Comparison of ENCODE assay signal across 8 cellular contexts in the genomic region with DNA sequence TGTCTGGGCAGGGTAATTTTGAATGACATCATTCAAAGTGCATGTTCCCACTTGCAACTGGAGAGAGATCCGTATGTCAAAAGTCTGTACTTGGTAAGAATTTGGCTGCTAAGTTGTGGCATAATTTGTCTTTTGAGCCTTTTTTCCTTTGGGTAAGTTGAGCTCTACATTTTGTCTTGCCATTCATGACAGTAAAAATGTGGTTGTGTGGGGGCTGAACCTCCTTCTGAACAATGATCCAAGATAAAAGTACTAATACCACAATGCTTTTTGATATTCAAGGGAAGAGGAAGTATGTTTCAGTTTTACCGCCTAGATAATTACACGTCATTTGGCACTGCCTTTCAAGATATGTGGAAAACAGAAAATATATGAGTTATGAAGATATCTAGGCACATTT. TPM values are rescaled to one million over a fixed set of nuclear protein-coding genes. Genes with fewer than 3 reads are reported as not detected.
DNase-seq lines count a peak whose midpoint lies in the region; ATAC-seq, FAIRE-seq and TF ChIP-seq lines count a peak whose summit lies in the region.
"Not testable (repeated sequence)": the region's sequence is repeated elsewhere in the genome, so short reads cannot be mapped to it uniquely, and the experiment has no call there.
"Had no signal": no experiment of that assay in that cellular context is flagged by ENCODE, and none has a peak within 500 bp of the region (broad histone marks: within the 10 kb centered on the region; RNA-seq: fewer than 3 reads in every experiment).

No MANE protein-coding gene starts in this region.

- 97% methylated on average over 3 of the region's 3 CpGs for WGBS in HepG2 (ENCODE audit: low lambda C conversion rate)

- BruUV-seq in A673 (replicated peaks; lab: Mats Ljungman, UMichigan) (TSS peak; percentile 17), OCI-LY7 (replicated peaks; lab: Mats Ljungman, UMichigan) (TSS peak; percentile 61), HepG2 (replicated peaks; lab: Mats Ljungman, UMichigan) (TSS peak; percentile 28)

- not testable (repeated sequence) for H3K9ac ChIP-seq in HepG2 (ENCODE audit: insufficient read depth, low read depth, low read length)

- CTCF ChIA-PET in A673 (lab: Charles Lee); OCI-LY7 (lab: Charles Lee; ENCODE audit: unreplicated experiment); activated CD8-positive, alpha-beta T cell treated with anti-CD3 and anti-CD28 coated beads for 36 hours (lab: Charles Lee); HepG2 (lab: Yijun Ruan, JAX; ENCODE audit: low intra/inter-chr PET ratio, low total read pairs): not testable (repeated sequence)

- not testable (repeated sequence) for H3K4me2 ChIP-seq in OCI-LY7 (ENCODE audit: low read length); HepG2 (ENCODE audit: low read depth, low read length)

- TF ChIP-seq RAD21 in HepG2 (CRISPR knock-in tag; IDR thresholded peaks at IDR 0.05), result not testable (repeated sequence)

- H3K4me1 ChIP-seq in A673 (ENCODE audit: insufficient read depth, low read length, poor library complexity, severe bottlenecking); OCI-LY7 (ENCODE audit: insufficient read depth, low read length, poor library complexity, severe bottlenecking); HepG2 (ENCODE audit: insufficient read depth, low read length): not testable (repeated sequence)

- FAIRE-seq in HepG2 (lab: Jason Lieb, UNC), result not testable (repeated sequence)

- H3K36me3 ChIP-seq in A673 (ENCODE audit: insufficient read depth, low read length, poor library complexity, severe bottlenecking); OCI-LY7 (ENCODE audit: insufficient read depth, low read length); HepG2 (replicated peaks in 1 of 2; ENCODE audit: control insufficient read depth in 1 of 2, insufficient read depth in 2 of 2, low read length in 2 of 2): not testable (repeated sequence)

- intact Hi-C loops in A673 (cut with micrococcal nuclease; ENCODE audit: unreplicated experiment); OCI-LY7 (cut with micrococcal nuclease; ENCODE audit: unreplicated experiment); activated CD8-positive, alpha-beta T cell treated with anti-CD3 and anti-CD28 coated beads for 36 hours (cut with micrococcal nuclease); HepG2 (cut with micrococcal nuclease; ENCODE audit: unreplicated experiment): not testable (repeated sequence)

- TF ChIP-seq POLR2A in HepG2 (IDR thresholded peaks at IDR 0.05; ENCODE audit: insufficient read depth in 1 of 2, low read depth in 2 of 2, low read length in 2 of 2), result not testable (repeated sequence)

- H2AFZ ChIP-seq in OCI-LY7 (ENCODE audit: low read length); HepG2 (ENCODE audit: low read length): not testable (repeated sequence)

- not testable (repeated sequence) for H3K4me1 Mint-ChIP-seq in T-helper 2 cell treated with Interferon-gamma antibody and Interleukin-4, amounts not matched to agents 5 μg/mL and 100 μg/mL, for 36 hours (ENCODE audit: low read depth); activated CD8-positive, alpha-beta T cell treated with anti-CD3 and anti-CD28 coated beads for 36 hours (ENCODE audit: low read depth); activated naive CD8-positive, alpha-beta T cell treated with anti-CD3 and anti-CD28 coated beads for 36 hours

- not testable (repeated sequence) for H4K20me1 ChIP-seq in OCI-LY7 (ENCODE audit: insufficient read depth, low read length); HepG2 (ENCODE audit: insufficient read depth, low read length)

- ATAC-seq in activated CD8-positive, alpha-beta T cell treated with anti-CD3 and anti-CD28 coated beads for 36 hours; HepG2: not testable (repeated sequence)

- not testable (repeated sequence) for TF ChIP-seq CTCF in A673 (conservative IDR thresholded peaks at IDR 0.05; ENCODE audit: low read depth, low read length); OCI-LY7 (conservative IDR thresholded peaks at IDR 0.05; ENCODE audit: low read length); activated CD8-positive, alpha-beta T cell treated with anti-CD3 and anti-CD28 coated beads for 36 hours (IDR thresholded peaks at IDR 0.05); HepG2 (CRISPR knock-in tag; IDR thresholded peaks at IDR 0.05)

- H3K27ac Mint-ChIP-seq in T-helper 2 cell treated with Interferon-gamma antibody and Interleukin-4, amounts not matched to agents 5 μg/mL and 100 μg/mL, for 36 hours; activated naive CD8-positive, alpha-beta T cell treated with anti-CD3 and anti-CD28 coated beads for 36 hours: not testable (repeated sequence)
- peak overlapping the region; percentile 34 for H3K27ac Mint-ChIP-seq in activated CD8-positive, alpha-beta T cell treated with anti-CD3 and anti-CD28 coated beads for 36 hours

- H3K9me2 ChIP-seq in OCI-LY7 (ENCODE audit: insufficient read depth, low read length), result not testable (repeated sequence)

- in situ Hi-C loops in HepG2 (cut with HindIII; ENCODE audit: extremely low pct_ligation_motif_present, low pct_unique_long_range_greater_than_20kb), result not testable (repeated sequence)

- not testable (repeated sequence) for H3K27ac ChIP-seq in A673 (ENCODE audit: low read depth, low read length, poor library complexity, severe bottlenecking); OCI-LY7 (ENCODE audit: low read depth, low read length, poor library complexity, severe bottlenecking); HepG2 (ENCODE audit: extremely low read length, insufficient read depth, low read length)

- H3K36me3 Mint-ChIP-seq in T-helper 2 cell treated with Interferon-gamma antibody and Interleukin-4, amounts not matched to agents 5 μg/mL and 100 μg/mL, for 36 hours (ENCODE audit: low read depth); activated CD8-positive, alpha-beta T cell treated with anti-CD3 and anti-CD28 coated beads for 36 hours (ENCODE audit: low read depth); activated naive CD8-positive, alpha-beta T cell treated with anti-CD3 and anti-CD28 coated beads for 36 hours: not testable (repeated sequence)

- not testable (repeated sequence) for H3K9me3 ChIP-seq in A673 (ENCODE audit: low read depth, low read length, poor library complexity, severe bottlenecking); OCI-LY7 (ENCODE audit: low read length); HepG2 (ENCODE audit: low read length)

- not testable (repeated sequence) for TF ChIP-seq EP300 in HepG2 (IDR thresholded peaks at IDR 0.05; ENCODE audit: low read depth in 2 of 2, low read length in 2 of 2); HepG2 (CRISPR knock-in tag; IDR thresholded peaks at IDR 0.05; ENCODE audit: borderline replicate concordance)

- not testable (repeated sequence) for DNase-seq in A673 (ENCODE audit: low spot score); OCI-LY7 (ENCODE audit: low spot score); HepG2 (ENCODE audit: low spot score)
- DNase-seq in T-helper 2 cell treated with Interferon-gamma antibody and Interleukin-4, amounts not matched to agents 5 μg/mL and 100 μg/mL, for 36 hours (ENCODE audit: low spot score), result peak; percentile 21
- peak; percentile 46 for DNase-seq in activated CD8-positive, alpha-beta T cell treated with anti-CD3 and anti-CD28 coated beads for 36 hours
- DNase-seq in activated naive CD8-positive, alpha-beta T cell treated with anti-CD3 and anti-CD28 coated beads for 36 hours, result peak; percentile 8
- peak; percentile 5 for DNase-seq in stimulated activated CD4-positive, alpha-beta T cell treated with anti-CD3 and anti-CD28 coated beads, Interleukin-2, amount 100 ng/mL, for 4 hours (ENCODE audit: low read depth)

- not testable (repeated sequence) for H3K4me3 ChIP-seq in A673 (ENCODE audit: low read depth, low read length, poor library complexity, severe bottlenecking); OCI-LY7 (ENCODE audit: low read depth, low read length, poor library complexity, severe bottlenecking); HepG2 (replicated peaks in 1 of 3; ENCODE audit: insufficient read depth in 1 of 3, low read depth in 2 of 3, low read length in 3 of 3)

- not testable (repeated sequence) for H3K27me3 Mint-ChIP-seq in T-helper 2 cell treated with Interferon-gamma antibody and Interleukin-4, amounts not matched to agents 5 μg/mL and 100 μg/mL, for 36 hours (ENCODE audit: low read depth); activated CD8-positive, alpha-beta T cell treated with anti-CD3 and anti-CD28 coated beads for 36 hours; activated naive CD8-positive, alpha-beta T cell treated with anti-CD3 and anti-CD28 coated beads for 36 hours

- POLR2A ChIA-PET in A673 (lab: Charles Lee; ENCODE audit: low non-redundant PET); OCI-LY7 (lab: Charles Lee); activated CD8-positive, alpha-beta T cell treated with anti-CD3 and anti-CD28 coated beads for 36 hours (lab: Charles Lee); HepG2 (lab: Yijun Ruan, JAX): not testable (repeated sequence)

- not testable (repeated sequence) for H3K9me3 Mint-ChIP-seq in T-helper 2 cell treated with Interferon-gamma antibody and Interleukin-4, amounts not matched to agents 5 μg/mL and 100 μg/mL, for 36 hours; activated CD8-positive, alpha-beta T cell treated with anti-CD3 and anti-CD28 coated beads for 36 hours; activated naive CD8-positive, alpha-beta T cell treated with anti-CD3 and anti-CD28 coated beads for 36 hours

- not testable (repeated sequence) for H3K79me2 ChIP-seq in OCI-LY7 (ENCODE audit: insufficient read depth, low read depth, low read length); HepG2 (ENCODE audit: insufficient read depth, low read length)

- not testable (repeated sequence) for H3K4me3 Mint-ChIP-seq in T-helper 2 cell treated with Interferon-gamma antibody and Interleukin-4, amounts not matched to agents 5 μg/mL and 100 μg/mL, for 36 hours; activated CD8-positive, alpha-beta T cell treated with anti-CD3 and anti-CD28 coated beads for 36 hours; activated naive CD8-positive, alpha-beta T cell treated with anti-CD3 and anti-CD28 coated beads for 36 hours

- not testable (repeated sequence) for H3K27me3 ChIP-seq in A673 (replicated peaks; ENCODE audit: insufficient read depth, low read depth, low read length, poor library complexity); HepG2 (ENCODE audit: control insufficient read depth in 1 of 2, insufficient read depth in 2 of 2, low read length in 2 of 2)

RNA-seq across cellular contexts. Expression of gene NPIPA1, which starts 5.4 kb away (rescaled TPM):
- total RNA-seq in A673 (2021) (161 and 178 TPM in 2 replicates), OCI-LY7 (2022) (124 and 138 TPM in 2 replicates), HepG2 (2016; rRNA removed; fragmentation: Illumina TruSeq; extraction: Trizol) (36.2 and 75.9 TPM in 2 replicates)
- 52.0 and 66.7 TPM in 2 replicates for total RNA-seq in OCI-LY7 (2014; rRNA removed; shearing (Covaris generic))
- total RNA-seq in activated CD8-positive, alpha-beta T cell treated with anti-CD3 and anti-CD28 coated beads for 36 hours, result 10 to 100 TPM; 76.9 to 77.3 TPM
- 10 to 100 TPM; 55.6 to 58.5 TPM for total RNA-seq in activated naive CD8-positive, alpha-beta T cell treated with anti-CD3 and anti-CD28 coated beads for 36 hours
- 34.0 and 35.5 TPM in 2 replicates for total RNA-seq in HepG2 (2016; cell fraction: cytosol; rRNA removed; fragmentation: Illumina TruSeq; extraction: Trizol; ENCODE audit: low read depth)
- 30.0 and 79.6 TPM in 2 replicates for total RNA-seq in HepG2 (2016; cell fraction: insoluble cytoplasmic fraction; rRNA removed; fragmentation: Illumina TruSeq; extraction: Trizol)
- total RNA-seq in HepG2 (2016; cell fraction: membrane; rRNA removed; fragmentation: Illumina TruSeq; extraction: Trizol), result 24.9 and 29.8 TPM in 2 replicates
- 104 and 124 TPM in 2 replicates for total RNA-seq in HepG2 (2016; cell fraction: nucleus; rRNA removed; fragmentation: Illumina TruSeq; extraction: Trizol)
- 183 and 205 TPM in 2 replicates for polyA plus RNA-seq in HepG2 (2011; rRNA removed)
- polyA plus RNA-seq in HepG2 (2011; cell fraction: cytosol; rRNA removed), result 51.3 and 61.8 TPM in 2 replicates
- polyA plus RNA-seq in HepG2 (2011; cell fraction: nucleus; rRNA removed), result 924 and 979 TPM in 2 replicates
- 192 and 342 TPM in 2 replicates for polyA plus RNA-seq in HepG2 (2012)
- 11.9 and 14.0 TPM in 2 replicates for polyA plus RNA-seq in HepG2 (2016; cell fraction: cytosol; fragmentation: Illumina TruSeq; extraction: Trizol; ENCODE audit: low read depth)
- 44.5 and 55.7 TPM in 2 replicates for polyA plus RNA-seq in HepG2 (2016; cell fraction: insoluble cytoplasmic fraction; fragmentation: Illumina TruSeq; extraction: Trizol; ENCODE audit: low read depth)
- 21.0 and 26.0 TPM in 2 replicates for polyA plus RNA-seq in HepG2 (2016; cell fraction: membrane; fragmentation: Illumina TruSeq; extraction: Trizol; ENCODE audit: low read depth)
- polyA plus RNA-seq in HepG2 (2016; cell fraction: nucleus; fragmentation: Illumina TruSeq; extraction: Trizol; ENCODE audit: insufficient read depth, low read depth), result 410 and 416 TPM in 2 replicates
- 19.4 and 69.4 TPM in 2 replicates for polyA minus RNA-seq in HepG2 (2011; rRNA and poly(A)+ RNA removed; ENCODE audit: low replicate concordance)
- polyA minus RNA-seq in HepG2 (2011; cell fraction: cytosol; rRNA and poly(A)+ RNA removed), result 20.8 and 23.0 TPM in 2 replicates
- polyA minus RNA-seq in HepG2 (2011; cell fraction: nucleus; rRNA and poly(A)+ RNA removed), result 224 and 250 TPM in 2 replicates
- polyA plus RNA-seq: CD14-positive monocyte had no signal

RNA-seq across cellular contexts. Expression of gene PDXDC1, which starts 32.1 kb away (rescaled TPM):
- total RNA-seq in A673 (2021) (101 and 103 TPM in 2 replicates), OCI-LY7 (2022) (83.3 and 85.3 TPM in 2 replicates), HepG2 (2016; rRNA removed; fragmentation: Illumina TruSeq; extraction: Trizol) (169 and 249 TPM in 2 replicates)
- total RNA-seq in OCI-LY7 (2014; rRNA removed; shearing (Covaris generic)), result 43.0 and 58.0 TPM in 2 replicates
- total RNA-seq in activated CD8-positive, alpha-beta T cell treated with anti-CD3 and anti-CD28 coated beads for 36 hours, result 10 to 100 TPM; 44.6 to 45.0 TPM
- total RNA-seq in activated naive CD8-positive, alpha-beta T cell treated with anti-CD3 and anti-CD28 coated beads for 36 hours, result 10 to 100 TPM; 53.4 to 58.7 TPM
- total RNA-seq in HepG2 (2016; cell fraction: cytosol; rRNA removed; fragmentation: Illumina TruSeq; extraction: Trizol; ENCODE audit: low read depth), result 29.3 and 30.1 TPM in 2 replicates
- 167 and 227 TPM in 2 replicates for total RNA-seq in HepG2 (2016; cell fraction: insoluble cytoplasmic fraction; rRNA removed; fragmentation: Illumina TruSeq; extraction: Trizol)
- 76.3 and 82.8 TPM in 2 replicates for total RNA-seq in HepG2 (2016; cell fraction: membrane; rRNA removed; fragmentation: Illumina TruSeq; extraction: Trizol)
- 116 and 122 TPM in 2 replicates for total RNA-seq in HepG2 (2016; cell fraction: nucleus; rRNA removed; fragmentation: Illumina TruSeq; extraction: Trizol)
- 123 and 133 TPM in 2 replicates for polyA plus RNA-seq in HepG2 (2011; rRNA removed)
- polyA plus RNA-seq in HepG2 (2011; cell fraction: cytosol; rRNA removed), result 73.0 and 84.6 TPM in 2 replicates
- polyA plus RNA-seq in HepG2 (2011; cell fraction: nucleus; rRNA removed), result 157 and 195 TPM in 2 replicates
- 92.3 and 114 TPM in 2 replicates for polyA plus RNA-seq in HepG2 (2012)
- 11.7 and 12.8 TPM in 2 replicates for polyA plus RNA-seq in HepG2 (2016; cell fraction: cytosol; fragmentation: Illumina TruSeq; extraction: Trizol; ENCODE audit: low read depth)
- 160 and 180 TPM in 2 replicates for polyA plus RNA-seq in HepG2 (2016; cell fraction: insoluble cytoplasmic fraction; fragmentation: Illumina TruSeq; extraction: Trizol; ENCODE audit: low read depth)
- polyA plus RNA-seq in HepG2 (2016; cell fraction: membrane; fragmentation: Illumina TruSeq; extraction: Trizol; ENCODE audit: low read depth), result 34.7 and 36.5 TPM in 2 replicates
- 194 and 214 TPM in 2 replicates for polyA plus RNA-seq in HepG2 (2016; cell fraction: nucleus; fragmentation: Illumina TruSeq; extraction: Trizol; ENCODE audit: insufficient read depth, low read depth)
- polyA minus RNA-seq in HepG2 (2011; rRNA and poly(A)+ RNA removed; ENCODE audit: low replicate concordance), result 160 and 261 TPM in 2 replicates
- polyA minus RNA-seq in HepG2 (2011; cell fraction: cytosol; rRNA and poly(A)+ RNA removed), result 82.4 and 91.4 TPM in 2 replicates
- polyA minus RNA-seq in HepG2 (2011; cell fraction: nucleus; rRNA and poly(A)+ RNA removed), result 115 and 127 TPM in 2 replicates
